Comparison of ENCODE assay signal across 8 cellular contexts in the genomic region with DNA sequence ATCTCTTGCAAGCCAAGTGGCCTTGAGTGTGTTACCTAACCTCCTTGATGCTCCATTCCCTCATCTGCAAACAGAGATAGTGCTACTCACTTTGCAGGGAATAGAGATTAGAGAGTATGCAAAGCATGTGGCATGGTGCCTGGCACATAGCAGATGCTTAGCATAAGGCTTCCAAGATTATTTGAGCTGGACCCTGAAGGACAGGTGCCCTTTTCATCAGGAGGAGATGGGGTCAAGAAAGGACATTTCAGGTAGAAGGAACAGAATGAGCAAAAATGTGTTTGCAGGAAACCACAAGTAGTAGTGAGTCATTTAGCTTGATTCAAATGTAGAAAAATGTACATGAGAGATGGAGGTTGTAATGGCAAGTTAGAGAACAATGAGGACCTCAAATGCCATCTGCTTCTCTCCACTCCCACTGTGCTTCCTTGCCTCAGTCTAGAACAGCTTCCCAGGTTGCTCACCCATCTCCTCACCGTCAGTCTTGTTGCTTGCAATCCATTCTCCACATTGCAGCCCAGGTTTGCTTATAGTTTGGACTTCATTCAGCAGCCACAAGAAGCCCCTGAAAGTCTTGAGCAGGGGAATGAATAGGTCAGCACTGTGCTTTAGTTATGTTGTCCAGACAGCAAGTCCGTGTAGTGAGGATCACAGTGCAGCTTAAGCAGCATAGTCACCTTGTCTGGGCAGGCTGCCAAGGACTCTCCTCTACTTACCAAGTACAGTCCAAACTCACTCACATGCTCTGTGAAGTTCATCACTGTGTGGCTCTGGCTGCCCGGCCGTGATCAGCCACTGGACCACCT.
DNase-seq lines count a peak whose midpoint lies in the region; ATAC-seq lines count a peak whose summit lies in the region.

No MANE protein-coding gene starts in this region.

- no peaks in the 10 kb centered on the region for H3K9me3 Mint-ChIP-seq in CD4-positive, CD25-positive, alpha-beta regulatory T cell

- peak overlapping the region; percentile 9 for H3K4me3 ChIP-seq in CD4-positive, CD25-positive, alpha-beta regulatory T cell (ENCODE audit: low read depth, low read length)
- H3K4me3 ChIP-seq in MG63, result no peak overlapping the region

- DNase-seq in CD4-positive, CD25-positive, alpha-beta regulatory T cell, result peak in 1 of 3 donors; percentile 68
- peak; percentile 1 for DNase-seq in MG63
- DNase-seq in activated T-cell treated with anti-CD3 and anti-CD28 coated beads, Interleukin-2, amount 50 U/mL, for 1 hour, result peak; percentile 29
- peak; percentile 43 for DNase-seq in iris pigment epithelial cell (ENCODE audit: low read depth)
- no peak for DNase-seq in Ammon's horn (ENCODE audit: low spot score)
- no peak for DNase-seq in AG20443 (ENCODE audit: low spot score)
- DNase-seq in SKM-1 treated with dmso at 0.1 percent for 144 hours (lab: John Stamatoyannopoulos, UW; ENCODE audit: unreplicated experiment), result no peak

- H3K27ac ChIP-seq in CD4-positive, CD25-positive, alpha-beta regulatory T cell (ENCODE audit: insufficient read depth, low read length, poor library complexity, severe bottlenecking), result no peak overlapping the region

- peaks cover 16% of the 10 kb centered on the region for H3K4me1 ChIP-seq in CD4-positive, CD25-positive, alpha-beta regulatory T cell (ENCODE audit: control insufficient read depth, insufficient read depth, low read length, poor library complexity, severe bottlenecking)

- peaks cover 22 to 51% (median 36%) of the 10 kb centered on the region in 4 donors for H3K4me1 Mint-ChIP-seq in CD4-positive, CD25-positive, alpha-beta regulatory T cell

- no peaks in the 10 kb centered on the region for H3K27me3 ChIP-seq in CD4-positive, CD25-positive, alpha-beta regulatory T cell (ENCODE audit: control insufficient read depth, insufficient read depth, low read length)
- H3K27me3 ChIP-seq in MG63, result no peaks in the 10 kb centered on the region

- H3K27ac Mint-ChIP-seq in CD4-positive, CD25-positive, alpha-beta regulatory T cell, result peak overlapping the region; percentile 37 to 91 (median 86)

- H3K9me3 ChIP-seq in CD4-positive, CD25-positive, alpha-beta regulatory T cell (ENCODE audit: control insufficient read depth in 2 of 2, low read length in 2 of 2), result no peaks in the 10 kb centered on the region
- H3K9me3 ChIP-seq in MG63, result no peaks in the 10 kb centered on the region

- peak; percentile 62 to 65 for ATAC-seq in CD4-positive, CD25-positive, alpha-beta regulatory T cell (ENCODE audit: low read depth in 2 of 2)
- peak; percentile 68 for ATAC-seq in GM18909 (IDR thresholded peaks at IDR 0.05; ENCODE audit: poor library complexity, unreplicated experiment)

- H3K27me3 Mint-ChIP-seq in CD4-positive, CD25-positive, alpha-beta regulatory T cell, result no peaks in the 10 kb centered on the region

- H3K36me3 ChIP-seq in CD4-positive, CD25-positive, alpha-beta regulatory T cell (ENCODE audit: control insufficient read depth, insufficient read depth, low read length), result no peaks in the 10 kb centered on the region
- H3K36me3 ChIP-seq in MG63, result no peaks in the 10 kb centered on the region

- H3K36me3 Mint-ChIP-seq in CD4-positive, CD25-positive, alpha-beta regulatory T cell, result peaks cover 8% of the 10 kb centered on the region

- H3K4me3 Mint-ChIP-seq in CD4-positive, CD25-positive, alpha-beta regulatory T cell, result peak overlapping the region in 2 of 4 donors; percentile 47 to 67

Comparison
In these comparisons a context has a peak if more than half of its experiments do, and no peak if none do; other contexts are left out.
1. DNase-seq: peak in MG63 (single experiment), activated T-cell treated with anti-CD3 and anti-CD28 coated beads, Interleukin-2, amount 50 U/mL, for 1 hour (single experiment) and iris pigment epithelial cell (single experiment); none in Ammon's horn (single experiment), AG20443 (single experiment) and SKM-1 treated with dmso at 0.1 percent for 144 hours (single experiment).